27 cellular contexts compared by ENCODE assay signal in genomic region chr15:94185547-94186236, GRCh38.
"Had no signal": no experiment of that assay in that cellular context is flagged by ENCODE, and none has a peak within 500 bp of the region (broad histone marks: within the 10 kb centered on the region; RNA-seq: fewer than 3 reads in every experiment).

No MANE protein-coding gene starts in this region.

- ATAC-seq: foreskin keratinocyte; gastroesophageal sphincter; heart left ventricle; left lung; mucosa of descending colon; sciatic nerve; stimulated activated naive CD8-positive, alpha-beta T cell treated with anti-CD3 and anti-CD28 coated beads, Interleukin-15, amount 100 ng/mL, for 72 hours had no signal

- H3K4me3 ChIP-seq: dorsolateral prefrontal cortex, esophagus muscularis mucosa, gastroesophageal sphincter, heart left ventricle, hepatocyte, left lung, mucosa of descending colon, neural progenitor cell, right atrium auricular region, smooth muscle cell, suprapubic skin, transverse colon, vagina had no signal

- H3K9me3 ChIP-seq: esophagus muscularis mucosa, gastroesophageal sphincter, left lung, mucosa of descending colon, right atrium auricular region, suprapubic skin, transverse colon, vagina had no signal

- DNase-seq: dorsolateral prefrontal cortex; effector CD4-positive, alpha-beta T cell; foreskin keratinocyte; heart left ventricle; kidney; left lung; mesenchymal stem cell; mucosa of descending colon; naive B cell; stimulated activated CD4-positive, alpha-beta T cell treated with anti-CD3 and anti-CD28 coated beads, Interleukin-12 subunit alpha, Interleukin-12 subunit beta, amount 100 ng/mL, for 4 hours; stimulated activated CD4-positive, alpha-beta T cell treated with anti-CD3 and anti-CD28 coated beads, Interleukin-1b, Interleukin-23, amount 100 ng/mL, for 48 hours; stimulated activated CD4-positive, alpha-beta T cell treated with anti-CD3 and anti-CD28 coated beads, Interleukin-4, amount 100 ng/mL, for 1 hour; stimulated activated CD8-positive, alpha-beta memory T cell treated with anti-CD3 and anti-CD28 coated beads, Interleukin-4, amount 100 ng/mL, for 48 hours; stimulated activated naive CD4-positive, alpha-beta T cell; stimulated activated naive CD8-positive, alpha-beta T cell treated with anti-CD3 and anti-CD28 coated beads, Interleukin-15, amount 100 ng/mL, for 72 hours; transverse colon had no signal

- H3K36me3 ChIP-seq: esophagus muscularis mucosa, gastroesophageal sphincter, heart left ventricle, left lung, neural progenitor cell, right atrium auricular region, suprapubic skin, transverse colon, vagina had no signal

- H3K27ac ChIP-seq: dorsolateral prefrontal cortex, epithelial cell of prostate, esophagus muscularis mucosa, foreskin keratinocyte, gastroesophageal sphincter, heart left ventricle, hepatocyte, left lung, neural progenitor cell, parathyroid adenoma, right atrium auricular region, suprapubic skin, transverse colon, vagina had no signal

- H2AFZ ChIP-seq: hepatocyte, neural progenitor cell, parathyroid adenoma had no signal

- H3K4me1 ChIP-seq: esophagus muscularis mucosa, foreskin keratinocyte, gastroesophageal sphincter, heart left ventricle, left lung, neural progenitor cell, parathyroid adenoma, right atrium auricular region, suprapubic skin, transverse colon, vagina had no signal

- H3K79me2 ChIP-seq: hepatocyte, parathyroid adenoma had no signal

- H3K4me2 ChIP-seq: hepatocyte, neural progenitor cell, smooth muscle cell had no signal

- H3K27me3 ChIP-seq: esophagus muscularis mucosa, foreskin keratinocyte, gastroesophageal sphincter, left lung, right atrium auricular region, suprapubic skin, transverse colon, vagina had no signal
